8 cellular contexts compared by ENCODE assay signal in the genomic region with DNA sequence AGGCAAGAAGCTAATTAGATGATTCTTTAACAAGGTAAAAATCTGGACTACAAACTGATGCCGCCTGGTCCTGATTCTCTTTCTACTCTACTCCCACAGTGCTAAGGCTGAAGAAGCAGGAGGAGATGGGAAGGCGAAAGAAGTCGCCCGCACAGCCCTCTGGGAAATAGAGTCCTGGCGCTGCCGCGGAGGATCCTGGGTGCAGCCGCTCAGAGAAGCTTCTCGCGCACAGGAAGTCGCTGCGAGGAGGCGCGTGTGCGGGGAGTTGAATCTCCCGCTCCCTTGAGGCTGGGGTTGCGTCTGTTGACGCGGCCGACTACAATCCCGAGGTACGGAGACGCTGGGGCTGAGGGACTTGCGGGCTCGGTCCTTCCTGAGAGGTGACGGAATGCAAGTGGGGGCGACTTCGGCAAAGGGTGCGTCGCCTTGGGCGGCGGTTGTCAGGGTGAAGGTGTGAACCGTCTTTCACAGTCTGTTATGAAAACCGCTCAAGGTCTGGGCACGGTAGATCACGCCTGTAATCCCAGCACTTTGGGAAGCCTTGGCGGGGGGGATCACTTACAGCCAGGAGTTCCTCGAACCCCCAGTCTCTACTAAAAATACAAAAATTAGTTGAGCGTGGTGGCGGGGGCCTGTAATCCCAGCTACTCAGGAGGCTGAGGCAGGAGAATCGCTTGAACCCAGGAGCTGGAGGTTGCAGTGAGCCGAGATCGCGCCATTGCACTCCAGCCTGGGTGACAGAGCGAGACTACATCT. TPM values are rescaled to one million over a fixed set of nuclear protein-coding genes. Genes with fewer than 3 reads are reported as not detected.
A peak's percentile ranks its signal among the peaks of the same experiment; 100 is the strongest.
DNase-seq lines count a peak whose midpoint lies in the region; ATAC-seq lines count a peak whose summit lies in the region.

ZNF473 (plus strand) TSS at position 212 of the 756 bp plus-strand sequence. CDS start 5,078 bp downstream, outside the sequence.

- ATAC-seq in GM18858 (IDR thresholded peaks at IDR 0.05; ENCODE audit: unreplicated experiment) (peak; percentile 48), HG03064 (IDR thresholded peaks at IDR 0.05; ENCODE audit: low read depth, unreplicated experiment) (peak; percentile 47), left colon (peak; percentile 81)

- in situ Hi-C loops in ACHN (cut with HindIII; ENCODE audit: low pct_ligation_motif_present, low pct_unique_long_range_greater_than_20kb, low sequenced_read_pairs): no loop called here

- intact Hi-C loops in left colon (cut with DNase I, micrococcal nuclease): no loop called here

- DNase-seq in ACHN: peak; percentile 93
- DNase-seq in NCI-H345 (lab: John Stamatoyannopoulos, UW): peak; percentile 92
- DNase-seq in activated CD4-positive, CD25-positive, alpha-beta regulatory T cell treated with anti-CD3 and anti-CD28 coated beads, Interleukin-2, amount 50 U/mL, for 72 hours: peak; percentile 85
- peak; percentile 9 to 99 for DNase-seq in cerebellar nuclear complex (lab: John Stamatoyannopoulos, UW)
- peak; percentile 95 for DNase-seq in left colon
- DNase-seq in stimulated activated CD4-positive, alpha-beta T cell treated with anti-CD3 and anti-CD28 coated beads, Interleukin-2, amount 100 ng/mL, for 24 hours: peak; percentile 87 to 90

RNA-seq across cellular contexts. Expression of gene ZNF473, which starts in this region (rescaled TPM):
- total RNA-seq in left colon: 1 to 10 TPM; 4.9 to 5.9 TPM

Comparison
In these comparisons a context has a peak if more than half of its experiments do, and no peak if none do; other contexts are left out.
1. Peak in every context shown above with its lines: DNase-seq and ATAC-seq.